8 cellular contexts compared by ENCODE assay signal in genomic region chr7:55367283-55367840, GRCh38. TPM values are rescaled to one million over a fixed set of nuclear protein-coding genes. Genes with fewer than 3 reads are reported as not detected.
DNase-seq lines count a peak whose midpoint lies in the region; ATAC-seq and TF ChIP-seq lines count a peak whose summit lies in the region.

No MANE protein-coding gene starts in this region.

- ATAC-seq in gastrocnemius medialis: no peak
- no peak for ATAC-seq in HG03045 (IDR thresholded peaks at IDR 0.05; ENCODE audit: unreplicated experiment)
- no peak for ATAC-seq in HG03442 (IDR thresholded peaks at IDR 0.05; ENCODE audit: unreplicated experiment)
- no peak for ATAC-seq in HG02678 (IDR thresholded peaks at IDR 0.05; ENCODE audit: unreplicated experiment)
- no peak for ATAC-seq in GM21737 (IDR thresholded peaks at IDR 0.05; ENCODE audit: unreplicated experiment)

- no peak for TF ChIP-seq POLR2A in gastrocnemius medialis (IDR thresholded peaks at IDR 0.05)

- H3K27me3 ChIP-seq in SU-DHL-6 (ENCODE audit: low read length): no peaks in the 10 kb centered on the region
- no peaks in the 10 kb centered on the region for H3K27me3 ChIP-seq in fibroblast of lung (ENCODE audit: control insufficient read depth, insufficient read depth, low read length)
- no peaks in the 10 kb centered on the region for H3K27me3 ChIP-seq in gastrocnemius medialis

- H2AFZ ChIP-seq in SU-DHL-6 (ENCODE audit: low read depth, low read length, severe bottlenecking) (no peak overlapping the region), fibroblast of lung (ENCODE audit: low read length) (no peak overlapping the region)

- H3K4me3 ChIP-seq in GM12865 (ENCODE audit: low read depth, low read length) (peak overlapping the region; percentile 82), SU-DHL-6 (ENCODE audit: insufficient read depth, low read length, poor library complexity, severe bottlenecking) (peak overlapping the region; percentile 99), fibroblast of lung (replicated peaks in 1 of 4; ENCODE audit: control extremely low read depth in 1 of 4, insufficient read depth in 1 of 4, low read depth in 3 of 4, low read length in 4 of 4) (peak overlapping the region; percentile 93 to 99 (median 97)), gastrocnemius medialis (peak overlapping the region; percentile 86 to 99 (median 91))

- H3K36me3 ChIP-seq in SU-DHL-6 (ENCODE audit: low read length): no peaks in the 10 kb centered on the region
- no peaks in the 10 kb centered on the region for H3K36me3 ChIP-seq in fibroblast of lung (ENCODE audit: control insufficient read depth, insufficient read depth, low read length)
- no peaks in the 10 kb centered on the region for H3K36me3 ChIP-seq in gastrocnemius medialis

- peaks cover 5% of the 10 kb centered on the region for H3K4me1 ChIP-seq in fibroblast of lung (ENCODE audit: control insufficient read depth, extremely low read depth, insufficient read depth, low read length)
- peaks cover 11 to 23% of the 10 kb centered on the region in 2 donors for H3K4me1 ChIP-seq in gastrocnemius medialis

- no peaks in the 10 kb centered on the region for H3F3A ChIP-seq in SU-DHL-6 (ENCODE audit: insufficient read depth)

- in situ Hi-C loops in gastrocnemius medialis (cut with MboI; ENCODE audit: low sequenced_read_pairs in 4 of 4): loop anchor here in 2 of 4 donors (25.0 kb wide), 2 partner anchors 605 to 695 kb away; partner anchors contain the start of genes SEC61G (in 2 of the 2), CCT6A (in 1 of the 2), PSPH (in 1 of the 2) and SUMF2 (in 1 of the 2)

- H3K9ac ChIP-seq in SU-DHL-6 (ENCODE audit: low read length): peak overlapping the region; percentile 97
- H3K9ac ChIP-seq in fibroblast of lung (ENCODE audit: insufficient read depth, low read length): no peak overlapping the region

- H3K79me2 ChIP-seq in SU-DHL-6 (ENCODE audit: insufficient read depth, low read length) (peaks cover 8% of the 10 kb centered on the region), fibroblast of lung (ENCODE audit: control insufficient read depth, insufficient read depth, low read length) (peaks cover 27% of the 10 kb centered on the region)

- H3K9me3 ChIP-seq in SU-DHL-6 (ENCODE audit: insufficient read depth, low read length) (no peaks in the 10 kb centered on the region), fibroblast of lung (ENCODE audit: control insufficient read depth, insufficient read depth, low read depth, low read length) (no peaks in the 10 kb centered on the region), gastrocnemius medialis (no peaks in the 10 kb centered on the region)

- H3K27ac ChIP-seq in SU-DHL-6 (ENCODE audit: low read depth, low read length) (no peak overlapping the region), fibroblast of lung (ENCODE audit: insufficient read depth, low read length) (peak overlapping the region; percentile 99), gastrocnemius medialis (peak overlapping the region; percentile 97 to 99 (median 98))

- intact Hi-C loops in gastrocnemius medialis (cut with DNase I; ENCODE audit: low total_unique reads): loop anchor here (2.0 to 10.0 kb wide), 6 partner anchors 43 to 715 kb away; partner anchors contain the start of genes MRPS17 and VOPP1

- no peaks in the 10 kb centered on the region for H4K20me1 ChIP-seq in SU-DHL-6 (ENCODE audit: low read depth, low read length)
- H4K20me1 ChIP-seq in fibroblast of lung (ENCODE audit: control insufficient read depth, extremely low read depth, insufficient read depth, low read length): no peaks in the 10 kb centered on the region

- H3K9me2 ChIP-seq in SU-DHL-6 (replicated peaks; ENCODE audit: insufficient read depth, low read length): no peaks in the 10 kb centered on the region

- no peak for TF ChIP-seq CTCF in GM12865 (IDR thresholded peaks at IDR 0.05; ENCODE audit: insufficient read depth, low read depth, low read length, missing control alignments)
- no peak for TF ChIP-seq CTCF in SU-DHL-6 (IDR thresholded peaks at IDR 0.05; ENCODE audit: insufficient read depth, low read length, poor library complexity, severe bottlenecking)
- TF ChIP-seq CTCF in fibroblast of lung (conservative IDR thresholded peaks at IDR 0.05 in 1 of 2, IDR thresholded peaks at IDR 0.05 in 1 of 2; ENCODE audit: low read depth in 1 of 2, low read length in 2 of 2): no peak
- no peak for TF ChIP-seq CTCF in gastrocnemius medialis (IDR thresholded peaks at IDR 0.05 in 4 of 5, conservative IDR thresholded peaks at IDR 0.05 in 1 of 5)

- H3K4me2 ChIP-seq in SU-DHL-6 (ENCODE audit: low read depth, low read length, poor library complexity, severe bottlenecking) (peak overlapping the region; percentile 81), fibroblast of lung (ENCODE audit: extremely low read depth, insufficient read depth, low read length) (peak overlapping the region; percentile 73)

- DNase-seq in GM12865 (ENCODE audit: low read depth) (no peak), fibroblast of lung (ENCODE audit: low read depth in 2 of 2) (no peak), gastrocnemius medialis (no peak)

RNA-seq across cellular contexts. Expression of gene LANCL2, which starts 2.2 kb away (rescaled TPM):
- 4.4 and 8.9 TPM in 2 replicates for total RNA-seq in fibroblast of lung
- 15.0 and 22.7 TPM in 2 replicates for polyA plus RNA-seq in fibroblast of lung
- 13.7 and 22.3 TPM in 2 replicates for polyA plus RNA-seq in fibroblast of lung (2012)
- 9.5 and 26.7 TPM in 2 replicates for polyA minus RNA-seq in fibroblast of lung (ENCODE audit: low replicate concordance)
- 10 to 100 TPM in 1 of 4 donors, 1 to 10 TPM in 3; 5.1 to 13.0 (median 7.4) TPM for total RNA-seq in gastrocnemius medialis
